In the genomic region with DNA sequence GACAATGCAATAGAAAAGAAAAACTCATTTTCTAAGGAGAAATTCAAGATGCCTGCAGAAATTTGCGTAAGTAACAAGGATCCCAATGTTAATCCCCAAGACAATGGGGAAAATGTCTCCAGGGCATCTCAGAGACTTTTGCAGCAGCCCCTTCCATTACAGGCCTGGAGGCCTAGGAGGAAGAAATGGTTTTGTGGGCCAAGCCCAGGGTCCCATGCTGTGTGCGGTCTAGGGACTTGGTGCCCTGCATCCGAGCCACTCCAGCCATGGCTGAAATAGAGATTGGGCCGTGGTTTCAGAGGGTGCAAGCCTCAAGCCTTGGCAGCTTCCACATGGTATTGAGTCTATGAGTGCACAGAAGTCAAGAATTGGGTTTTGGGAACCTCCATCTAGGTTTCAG, we compare ENCODE assay signal across 11 cellular contexts.
"Had no signal": no experiment of that assay in that cellular context is flagged by ENCODE, and none has a peak within 500 bp of the region (broad histone marks: within the 10 kb centered on the region; RNA-seq: fewer than 3 reads in every experiment).

No MANE protein-coding gene starts in this region.

- FAIRE-seq: H1, H54 had no signal

- H3K36me3 ChIP-seq: HAP-1 had no signal

- H3K9ac ChIP-seq: GM23248 had no signal

- H3K4me3 ChIP-seq: GM23248, GM23338, HAP-1 had no signal

- H3K27ac ChIP-seq: GM23248 had no signal

- DNase-seq: GM23248, GOT3, H7, H9, HCEC 1CT, HFFc6 had no signal

- H3K4me2 ChIP-seq: GM23338 had no signal

- H2AFZ ChIP-seq: GM23248, GM23338 had no signal

- H3K4me1 ChIP-seq: HAP-1 had no signal

- ATAC-seq: GM23338, HCT116 had no signal

- H3K9me3 ChIP-seq: HAP-1 had no signal
